In the genomic region with DNA sequence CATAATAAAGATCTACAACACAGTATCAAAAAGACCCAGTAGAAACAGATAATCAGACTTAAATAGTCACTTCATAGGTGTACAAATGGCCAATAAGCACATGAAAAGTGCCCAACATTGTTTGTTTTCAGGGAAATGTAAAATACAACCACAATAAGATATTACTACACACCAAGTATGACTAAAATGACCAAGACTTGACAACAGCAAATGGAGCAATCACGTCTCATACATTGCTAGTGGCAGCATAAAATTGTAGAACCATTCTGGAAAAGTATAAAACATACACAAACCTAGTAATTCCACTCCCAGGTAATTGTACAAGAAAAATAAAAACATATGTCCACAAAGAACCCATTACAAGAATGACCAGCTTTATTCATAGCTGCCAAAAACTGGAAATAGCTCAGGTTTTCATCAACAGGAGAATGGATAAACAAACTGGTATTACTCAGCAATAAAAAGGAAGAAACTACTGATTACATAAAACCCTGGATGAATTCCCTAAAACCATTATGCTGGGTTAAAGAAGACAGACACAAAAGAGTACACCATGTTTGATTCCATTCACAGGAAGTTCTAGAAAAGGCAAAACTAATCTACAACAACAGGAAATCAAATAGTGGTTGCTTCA, we compare ENCODE assay signal across 12 cellular contexts.
DNase-seq lines count a peak whose midpoint lies in the region; ATAC-seq, FAIRE-seq and TF ChIP-seq lines count a peak whose summit lies in the region.
"Had no signal": no experiment of that assay in that cellular context is flagged by ENCODE, and none has a peak within 500 bp of the region (broad histone marks: within the 10 kb centered on the region; RNA-seq: fewer than 3 reads in every experiment).

No MANE protein-coding gene starts in this region.

- H3K4me1 ChIP-seq in esophagus muscularis mucosa (peaks cover 0 to 19% (median 10%) of the 10 kb centered on the region in 4 donors), kidney (ENCODE audit: control insufficient read depth in 1 of 2, insufficient read depth in 1 of 2, low read depth in 1 of 2, low read length in 2 of 2) (no peaks in the 10 kb centered on the region)

- FAIRE-seq in kidney (lab: Jason Lieb, UNC), result no peak

- H3K36me3 ChIP-seq in esophagus muscularis mucosa (peaks cover 2 to 30% (median 8%) of the 10 kb centered on the region in 4 donors), kidney (ENCODE audit: control insufficient read depth in 1 of 2, insufficient read depth in 2 of 2, low read length in 2 of 2) (peaks cover 6 to 8% of the 10 kb centered on the region in 2 donors)

- peaks cover 52% of the 10 kb centered on the region for H3K36me3 Mint-ChIP-seq in T-cell

- WGBS in esophagus muscularis mucosa, result 43% methylated on average over 1 of the region's 1 CpG

- intact Hi-C loops in esophagus muscularis mucosa (cut with DNase I), result no loop called here
- intact Hi-C loops in kidney (cut with DNase I), result no loop called here

- ATAC-seq in T-cell (replicated peaks in 1 of 4) (no peak), GM21619 (IDR thresholded peaks at IDR 0.05; ENCODE audit: unreplicated experiment) (no peak)

- TF ChIP-seq EP300 in esophagus muscularis mucosa (IDR thresholded peaks at IDR 0.05), result no peak

- TF ChIP-seq CTCF in esophagus muscularis mucosa (IDR thresholded peaks at IDR 0.05) (no peak), kidney (IDR thresholded peaks at IDR 0.05; ENCODE audit: borderline replicate concordance, extremely low read depth, insufficient read depth) (no peak)

- H3K9ac ChIP-seq in kidney (ENCODE audit: low read length in 2 of 2), result no peak overlapping the region

- H3K9me3 ChIP-seq in esophagus muscularis mucosa (no peaks in the 10 kb centered on the region), kidney (ENCODE audit: control insufficient read depth in 1 of 2, low read length in 2 of 2) (no peaks in the 10 kb centered on the region)

- no peak overlapping the region for H3K4me3 ChIP-seq in esophagus muscularis mucosa
- H3K4me3 ChIP-seq in kidney (ENCODE audit: low read length in 2 of 2), result no peak overlapping the region
- H3K4me3 ChIP-seq: lung had no signal

- H3K27me3 ChIP-seq in esophagus muscularis mucosa, result no peaks in the 10 kb centered on the region

- no peaks in the 10 kb centered on the region for H3K27me3 Mint-ChIP-seq in T-cell
- H3K27me3 Mint-ChIP-seq: IgD-negative memory B cell had no signal

- no peak overlapping the region for H3K4me3 Mint-ChIP-seq in T-cell

- H3K27ac Mint-ChIP-seq in T-cell, result peak overlapping the region; percentile 81 to 82
- H3K27ac Mint-ChIP-seq: IgD-negative memory B cell had no signal

- H3K27ac ChIP-seq in esophagus muscularis mucosa (replicated peaks in 1 of 4) (peak overlapping the region; percentile 61 to 66 (median 62)), kidney (ENCODE audit: low read depth in 2 of 2, low read length in 2 of 2) (peak overlapping the region in 1 of 2 donors; percentile 13)

- CTCF ChIA-PET in T-cell (lab: Charles Lee), result no interaction called here

- POLR2A ChIA-PET in T-cell (lab: Charles Lee), result no interaction called here

- peaks cover 28 to 33% (median 28%) of the 10 kb centered on the region in 3 donors for H3K4me1 Mint-ChIP-seq in T-cell

- H3K9me3 Mint-ChIP-seq in T-cell, result no peaks in the 10 kb centered on the region
- H3K9me3 Mint-ChIP-seq: IgD-negative memory B cell had no signal

- DNase-seq in EL (peak; percentile 33), T-cell (no peak), esophagus muscularis mucosa (ENCODE audit: extremely low spot score) (no peak), pulmonary artery endothelial cell (ENCODE audit: low read depth, low spot score) (peak; percentile 33), NK-92 (lab: John Stamatoyannopoulos, UW; ENCODE audit: unreplicated experiment) (no peak), kidney (no peak), erythroblast (lab: John Stamatoyannopoulos, UW) (no peak)
- DNase-seq: GOT3; NK-92 treated with Interleukin-12 subunit alpha and Interleukin-12 subunit beta, amount 100 ng/mL, for 24 hours had no signal

- TF ChIP-seq POLR2A in esophagus muscularis mucosa (IDR thresholded peaks at IDR 0.05; ENCODE audit: low read depth), result no peak
- no peak for TF ChIP-seq POLR2A in erythroblast (IDR thresholded peaks at IDR 0.05; ENCODE audit: low read length)

Comparison
In these comparisons a context has a peak if more than half of its experiments do, and no peak if none do; other contexts are left out.
1. DNase-seq: peak in EL (single experiment) and pulmonary artery endothelial cell (single experiment); none in T-cell (0 of 34), esophagus muscularis mucosa (single experiment), NK-92 (single experiment), kidney (single experiment) and erythroblast (0 of 2).